In the genomic region with DNA sequence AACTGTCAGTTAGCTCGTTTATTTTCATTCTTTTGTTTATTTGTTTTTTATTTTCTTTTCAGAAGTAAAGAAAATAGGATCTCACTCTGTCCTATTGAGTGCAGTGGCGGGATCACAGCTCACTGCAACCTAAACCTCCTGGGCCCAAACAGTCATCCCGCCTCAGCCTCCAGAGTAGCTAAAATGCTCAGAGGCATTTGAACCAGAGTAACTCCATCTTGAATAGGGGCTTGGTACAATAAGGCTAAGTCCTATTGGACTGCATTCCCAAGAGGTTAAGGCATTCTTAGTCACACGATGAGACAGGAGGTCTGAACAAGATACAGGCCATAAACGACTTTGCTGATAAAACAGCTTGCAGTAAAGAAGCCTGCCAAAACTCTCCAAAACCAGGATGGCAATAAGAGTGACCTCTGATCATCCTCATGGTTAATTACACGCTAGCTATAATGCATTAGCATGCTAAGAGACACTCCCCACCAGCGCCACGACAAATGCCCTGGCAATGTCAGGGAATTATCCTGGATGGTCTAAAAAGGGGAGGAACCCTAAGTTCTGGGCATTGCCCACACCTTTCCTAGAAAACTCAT, we compare ENCODE assay signal across 20 cellular contexts. TPM values are rescaled to one million over a fixed set of nuclear protein-coding genes. Genes with fewer than 3 reads are reported as not detected.
DNase-seq lines count a peak whose midpoint lies in the region; ATAC-seq, FAIRE-seq and TF ChIP-seq lines count a peak whose summit lies in the region.
"Had no signal": no experiment of that assay in that cellular context is flagged by ENCODE, and none has a peak within 500 bp of the region (broad histone marks: within the 10 kb centered on the region; RNA-seq: fewer than 3 reads in every experiment).

No MANE protein-coding gene starts in this region.

- H3K18ac ChIP-seq in neuronal stem cell (ENCODE audit: low read length) = no peak overlapping the region

- TF ChIP-seq POLR2A in K562 (conservative IDR thresholded peaks at IDR 0.05) (no peak), ovary (IDR thresholded peaks at IDR 0.05) (no peak)

- ATAC-seq in K562 = no peak
- no peak for ATAC-seq in naive thymus-derived CD4-positive, alpha-beta T cell
- ATAC-seq: A549, GM12878, GM23338, HCT116 had no signal

- no peak overlapping the region for H2AK5ac ChIP-seq in neuronal stem cell (ENCODE audit: low read depth, low read length)

- no peak overlapping the region for H3K4me3 Mint-ChIP-seq in naive thymus-derived CD4-positive, alpha-beta T cell
- H3K4me3 Mint-ChIP-seq: CD4-positive, alpha-beta memory T cell; GM23338; H9 had no signal

- no peaks in the 10 kb centered on the region for H3K4me1 ChIP-seq in K562 (replicated peaks in 1 of 2; ENCODE audit: control insufficient read depth in 2 of 2, insufficient read depth in 2 of 2, low read length in 2 of 2)
- H3K4me1 ChIP-seq in neuronal stem cell (ENCODE audit: control insufficient read depth in 2 of 2, insufficient read depth in 1 of 2, low read depth in 1 of 2, low read length in 2 of 2) = no peaks in the 10 kb centered on the region
- no peaks in the 10 kb centered on the region for H3K4me1 ChIP-seq in ovary (ENCODE audit: insufficient read depth)
- no peaks in the 10 kb centered on the region for H3K4me1 ChIP-seq in naive thymus-derived CD4-positive, alpha-beta T cell (ENCODE audit: control insufficient read depth in 2 of 2, insufficient read depth in 2 of 2, low read length in 2 of 2)
- H3K4me1 ChIP-seq: A549, Caco-2 had no signal

- H3K27ac Mint-ChIP-seq in naive thymus-derived CD4-positive, alpha-beta T cell = no peak overlapping the region
- H3K27ac Mint-ChIP-seq: CD4-positive, alpha-beta memory T cell; GM23338; H9 had no signal

- H3K9ac ChIP-seq in K562 (ENCODE audit: insufficient read depth in 1 of 2, low read depth in 2 of 2, low read length in 2 of 2) (no peak overlapping the region), neuronal stem cell (ENCODE audit: low read depth, low read length, poor library complexity) (no peak overlapping the region)

- CTCF ChIA-PET in K562 (lab: Yijun Ruan, JAX; ENCODE audit: low intra/inter-chr PET ratio) = no interaction called here
- CTCF ChIA-PET in naive thymus-derived CD4-positive, alpha-beta T cell (lab: Charles Lee) = no interaction called here

- no peaks in the 10 kb centered on the region for H3K4me1 Mint-ChIP-seq in naive thymus-derived CD4-positive, alpha-beta T cell
- H3K4me1 Mint-ChIP-seq: CD4-positive, alpha-beta memory T cell had no signal

- peaks cover 0 to 3% (median 0%) of the 10 kb centered on the region in 11 donors for H3K9me3 Mint-ChIP-seq in naive thymus-derived CD4-positive, alpha-beta T cell
- H3K9me3 Mint-ChIP-seq: GM23338, H9 had no signal

- no peak overlapping the region for H3K4ac ChIP-seq in neuronal stem cell (ENCODE audit: low read length)

- H2AFZ ChIP-seq in K562 (ENCODE audit: low read depth, low read length) = 0 out of 2 replicates have a peak overlapping the region, but pooled peaks have one; percentile 0
- H2AFZ ChIP-seq in neuronal stem cell (ENCODE audit: low read length) = peak overlapping the region; percentile 23
- H2AFZ ChIP-seq: GM23338 had no signal

- H3K4me3 ChIP-seq in K562 (no peak overlapping the region), neuronal stem cell (ENCODE audit: low read length in 2 of 2) (no peak overlapping the region), ovary (no peak overlapping the region)
- no peak overlapping the region for H3K4me3 ChIP-seq in naive thymus-derived CD4-positive, alpha-beta T cell (ENCODE audit: low read length)
- H3K4me3 ChIP-seq: A549, GM12878, GM23338 had no signal

- H2BK12ac ChIP-seq in neuronal stem cell (ENCODE audit: low read length) = no peak overlapping the region

- DNase-seq in LHCN-M2 (ENCODE audit: low read depth) = peak; percentile 9
- no peak for DNase-seq in K562 (ENCODE audit: extremely low read depth in 1 of 4, low spot score in 3 of 4)
- no peak for DNase-seq in neuronal stem cell (ENCODE audit: low spot score)
- DNase-seq in T-helper 1 cell = no peak
- DNase-seq in COLO829 (ENCODE audit: low spot score) = no peak
- no peak for DNase-seq in ovary
- DNase-seq in naive thymus-derived CD4-positive, alpha-beta T cell = no peak
- DNase-seq: 8988T; ACHN; C1 segment of cervical spinal cord; Caco-2; CD4-positive, alpha-beta memory T cell; DMS153; DND-41; GDM1; H9 had no signal

- TF ChIP-seq RAD21 in K562 (CRISPR knock-in tag; conservative IDR thresholded peaks at IDR 0.05 in 1 of 2, IDR thresholded peaks at IDR 0.05 in 1 of 2) = no peak

- H3K79me2 ChIP-seq in K562 (ENCODE audit: control insufficient read depth, insufficient read depth, low read length) = no peaks in the 10 kb centered on the region

- H3K9me1 ChIP-seq in K562 (ENCODE audit: control insufficient read depth, insufficient read depth, low read length) = no peaks in the 10 kb centered on the region

- no peak overlapping the region for H4K91ac ChIP-seq in neuronal stem cell (ENCODE audit: low read depth, low read length, poor library complexity)

- H3K27me3 ChIP-seq in K562 (ENCODE audit: control insufficient read depth in 2 of 2, insufficient read depth in 2 of 2, low read length in 2 of 2) (0 out of 5 replicates have a peak, but pooled peaks cover 0 to 2% of the 10 kb centered on the region in 2 experiments), neuronal stem cell (ENCODE audit: control insufficient read depth in 3 of 3, insufficient read depth in 3 of 3, low read depth in 1 of 3, low read length in 3 of 3) (no peaks in the 10 kb centered on the region), ovary (no peaks in the 10 kb centered on the region)
- no peaks in the 10 kb centered on the region for H3K27me3 ChIP-seq in naive thymus-derived CD4-positive, alpha-beta T cell (ENCODE audit: control insufficient read depth in 2 of 2, insufficient read depth in 2 of 2, low read length in 2 of 2)

- H3K14ac ChIP-seq in neuronal stem cell (ENCODE audit: low read length) = no peak overlapping the region

- no peak overlapping the region for H2BK5ac ChIP-seq in neuronal stem cell (ENCODE audit: low read length)

- H3K23ac ChIP-seq in neuronal stem cell (ENCODE audit: low read depth, low read length, poor library complexity) = no peak overlapping the region

- POLR2A ChIA-PET in K562 (lab: Yijun Ruan, JAX) = interaction anchor here (2.1 kb wide), 1 partner anchor 12 kb away, joined by 12 read pairs; a partner anchor contains a TSS
- POLR2A ChIA-PET in naive thymus-derived CD4-positive, alpha-beta T cell (lab: Charles Lee) = no interaction called here

- no peak overlapping the region for H2BK120ac ChIP-seq in neuronal stem cell (ENCODE audit: low read depth, low read length)

- no TSS peak for BruUV-seq in K562 (replicated peaks; lab: Mats Ljungman, UMichigan)

- no peak for FAIRE-seq in K562 (lab: Jason Lieb, UNC)
- FAIRE-seq: A549, GM12878 had no signal

- H2BK15ac ChIP-seq in neuronal stem cell (ENCODE audit: low read length) = no peak overlapping the region

- TF ChIP-seq EP300 in K562 (IDR thresholded peaks at IDR 0.05; ENCODE audit: low read length) (no peak), ovary (IDR thresholded peaks at IDR 0.05) (no peak)

- H3K4me2 ChIP-seq in K562 (ENCODE audit: insufficient read depth, low read length) (no peak overlapping the region), neuronal stem cell (ENCODE audit: insufficient read depth, low read length, poor library complexity, severe bottlenecking) (no peak overlapping the region)
- H3K4me2 ChIP-seq: A549, GM23338 had no signal

- peaks cover 4 to 17% (median 11%) of the 10 kb centered on the region in 5 donors for H3K27me3 Mint-ChIP-seq in naive thymus-derived CD4-positive, alpha-beta T cell

- WGBS in K562 (ENCODE audit: insufficient coverage, low coverage, missing lambda C conversion rate) = 12% methylated on average over 8 of the region's 8 CpGs
- WGBS in neuronal stem cell (ENCODE audit: extremely low coverage in 2 of 2, insufficient read length in 2 of 2, insufficient replicate concordance in 1 of 2), 2 donors = no CpG with 5 or more reads among the region's 8 CpGs
- 63 to 69% (median 67%) methylated on average over 8 of the region's 8 CpGs for WGBS in ovary, 3 donors

- no peaks in the 10 kb centered on the region for H4K20me1 ChIP-seq in K562 (replicated peaks; ENCODE audit: control insufficient read depth, insufficient read depth, low read length)

- intact Hi-C loops in K562 (cut with micrococcal nuclease) (no loop called here), ovary (cut with DNase I) (no loop called here)
- intact Hi-C loops in naive thymus-derived CD4-positive, alpha-beta T cell (cut with micrococcal nuclease) = no loop called here

- H3K36me3 ChIP-seq in K562 (ENCODE audit: control insufficient read depth, insufficient read depth, low read length) (no peaks in the 10 kb centered on the region), neuronal stem cell (replicated peaks in 1 of 2; ENCODE audit: control insufficient read depth in 2 of 2, insufficient read depth in 2 of 2, low read length in 2 of 2) (no peaks in the 10 kb centered on the region), ovary (no peaks in the 10 kb centered on the region)
- H3K36me3 ChIP-seq in naive thymus-derived CD4-positive, alpha-beta T cell (ENCODE audit: control insufficient read depth in 2 of 3, insufficient read depth in 3 of 3, low read length in 3 of 3) = no peaks in the 10 kb centered on the region

- no peaks in the 10 kb centered on the region for H3K79me1 ChIP-seq in neuronal stem cell (ENCODE audit: low read depth, low read length)

- H4K8ac ChIP-seq in neuronal stem cell (ENCODE audit: low read depth, low read length) = no peak overlapping the region

- in situ Hi-C loops in K562 (cut with MboI) = no loop called here

- no peak overlapping the region for H3K27ac ChIP-seq in K562 (ENCODE audit: extremely low read depth, low read depth, low read length)
- H3K27ac ChIP-seq in neuronal stem cell (replicated peaks; ENCODE audit: low read length) = no peak overlapping the region
- no peak overlapping the region for H3K27ac ChIP-seq in ovary
- no peak overlapping the region for H3K27ac ChIP-seq in naive thymus-derived CD4-positive, alpha-beta T cell (ENCODE audit: low read depth, low read length)
- H3K27ac ChIP-seq: A549 had no signal

- TF ChIP-seq CTCF in K562 (IDR thresholded peaks at IDR 0.05 in 2 of 3, conservative IDR thresholded peaks at IDR 0.05 in 1 of 3; ENCODE audit: insufficient read depth in 2 of 3, low read depth in 1 of 3, low read length in 3 of 3) = no peak
- no peak for TF ChIP-seq CTCF in ovary (IDR thresholded peaks at IDR 0.05)

- H3K9me3 ChIP-seq in K562 (replicated peaks; ENCODE audit: control insufficient read depth, insufficient read depth, low read depth, low read length) = no peaks in the 10 kb centered on the region
- no peaks in the 10 kb centered on the region for H3K9me3 ChIP-seq in neuronal stem cell (replicated peaks in 1 of 2; ENCODE audit: control insufficient read depth in 2 of 2, insufficient read depth in 1 of 2, low read depth in 1 of 2, low read length in 2 of 2)
- no peaks in the 10 kb centered on the region for H3K9me3 ChIP-seq in ovary
- H3K9me3 ChIP-seq in naive thymus-derived CD4-positive, alpha-beta T cell (ENCODE audit: control insufficient read depth in 2 of 3, low read length in 3 of 3) = no peaks in the 10 kb centered on the region
- H3K9me3 ChIP-seq: A549 had no signal

- H3K36me3 Mint-ChIP-seq in naive thymus-derived CD4-positive, alpha-beta T cell = peaks cover 0 to 6% (median 0%) of the 10 kb centered on the region in 5 donors
- H3K36me3 Mint-ChIP-seq: CD4-positive, alpha-beta memory T cell had no signal

RNA-seq across cellular contexts. Expression of a gene that starts 13.1 kb away (rescaled TPM):
- 35.2 TPM in 2 replicates for total RNA-seq in LHCN-M2 (2014; rRNA removed)
- polyA plus RNA-seq in LHCN-M2 (2012) = 15.2 TPM
- 123 and 224 TPM in 2 replicates for total RNA-seq in K562 (2011; cell fraction: chromatin; rRNA removed; ENCODE audit: low replicate concordance)
- total RNA-seq in K562 (2011; cell fraction: nucleolus; rRNA removed) = 57.4 and 60.3 TPM in 2 replicates
- 81.3 and 89.8 TPM in 2 replicates for total RNA-seq in K562 (2011; cell fraction: nucleoplasm; rRNA removed)
- total RNA-seq in K562 (2014; rRNA removed) = 39.1 and 54.6 TPM in 2 replicates
- 77.7 and 90.3 TPM in 2 replicates for total RNA-seq in K562 (2014; rRNA removed; fragmentation: Illumina TruSeq; extraction: Trizol)
- total RNA-seq in K562 (2015; rRNA removed; fragmentation: Illumina TruSeq; extraction: Trizol) = 74.6 and 77.1 TPM in 2 replicates
- total RNA-seq in K562 (2021) = 53.8 and 58.6 TPM in 2 replicates
- polyA plus RNA-seq in K562 (2011; rRNA removed) = 60.6 and 60.8 TPM in 2 replicates
- 20.1 and 43.7 TPM in 2 replicates for polyA plus RNA-seq in K562 (2011; cell fraction: cytosol; rRNA removed)
- polyA plus RNA-seq in K562 (2011; cell fraction: nucleus; rRNA removed) = 22.1 and 43.6 TPM in 2 replicates
- polyA plus RNA-seq in K562 (2012) = 53.4 and 55.8 TPM in 2 replicates
- polyA plus RNA-seq in K562 (2014; fragmentation: Illumina TruSeq; extraction: Trizol) = 56.3 and 58.6 TPM in 2 replicates
- 10 to 100 TPM; 25.8 to 29.5 TPM for polyA plus RNA-seq in K562 (2014; fragmentation: Nextera tagmentation; extraction: Ambion mirVana)
- polyA plus RNA-seq in K562 (2014; rRNA removed) = 43.7 and 46.5 TPM in 2 replicates
- 151 and 181 TPM in 2 replicates for polyA minus RNA-seq in K562 (2011; rRNA and poly(A)+ RNA removed)
- 38.4 and 46.2 TPM in 2 replicates for polyA minus RNA-seq in K562 (2011; cell fraction: cytosol; rRNA and poly(A)+ RNA removed)
- 82.7 and 136 TPM in 2 replicates for polyA minus RNA-seq in K562 (2011; cell fraction: nucleus; rRNA and poly(A)+ RNA removed)
- polyA plus RNA-seq in neuronal stem cell (2013, experiment 1 of 2) = 32.6 TPM
- polyA plus RNA-seq in neuronal stem cell (2013, experiment 2 of 2) = 31.2 TPM
- total RNA-seq in ovary = 10 to 100 TPM; 26.4 to 46.1 (median 29.0) TPM
- polyA plus RNA-seq in ovary = 10 to 100 TPM; 20.4 to 32.3 TPM
- total RNA-seq in naive thymus-derived CD4-positive, alpha-beta T cell = 10 to 100 TPM; 39.1 to 57.0 (median 43.9) TPM
- polyA plus RNA-seq in naive thymus-derived CD4-positive, alpha-beta T cell = 10 to 100 TPM; 39.9 to 44.9 TPM
